1 cellular context compared by ENCODE assay signal in the genomic region with DNA sequence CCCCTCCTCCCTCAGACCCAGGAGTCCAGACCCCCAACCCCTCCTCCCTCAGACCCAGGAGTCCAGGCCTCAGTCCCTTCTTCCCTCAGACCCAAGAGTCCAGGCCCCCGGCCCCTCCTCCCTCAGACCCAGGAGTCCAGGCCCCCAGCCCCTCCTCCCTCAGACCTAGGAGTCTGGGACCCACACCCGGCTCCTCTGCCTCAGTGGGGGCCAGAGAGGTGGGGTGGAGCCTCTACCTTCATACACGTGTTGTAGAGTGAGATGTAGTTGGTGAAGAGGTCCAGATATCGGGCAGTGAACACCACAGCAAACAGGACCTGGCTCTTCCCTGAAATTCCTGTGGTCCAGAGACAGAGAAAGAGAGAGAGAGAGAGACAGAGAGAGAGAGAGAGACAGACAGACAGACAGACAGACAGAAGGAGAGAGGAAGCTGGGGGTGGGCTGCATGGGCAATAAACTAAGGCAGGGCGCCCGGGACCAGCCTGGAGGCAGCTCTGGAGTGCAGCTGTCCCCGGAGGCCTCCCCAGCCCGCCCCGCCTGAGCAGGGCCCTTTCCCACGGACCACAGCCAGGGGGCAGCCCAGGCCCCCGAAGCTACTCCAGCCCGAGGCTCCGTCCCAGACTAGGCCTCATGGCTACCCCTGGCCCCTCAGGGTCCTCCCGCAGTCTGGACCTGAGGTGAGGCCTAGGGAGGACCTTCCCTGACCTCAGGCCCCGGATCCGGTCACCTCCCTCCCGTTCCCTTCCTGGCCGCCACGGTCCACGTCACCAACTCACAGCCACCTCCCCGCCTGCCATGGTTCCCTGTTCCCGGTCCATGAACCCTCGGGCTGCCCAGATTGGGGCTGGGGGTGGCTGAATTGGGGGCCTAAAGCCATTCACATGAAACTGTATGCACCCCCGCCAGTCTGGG.
TF ChIP-seq lines count a peak whose summit lies in the region.

No MANE protein-coding gene starts in this region.

TF ChIP-seq in HepG2, 621 proteins besides CTCF, POLR2A, EP300 and RAD21 (continued from another document and continues in another):
- TF ChIP-seq, protein P1, sequence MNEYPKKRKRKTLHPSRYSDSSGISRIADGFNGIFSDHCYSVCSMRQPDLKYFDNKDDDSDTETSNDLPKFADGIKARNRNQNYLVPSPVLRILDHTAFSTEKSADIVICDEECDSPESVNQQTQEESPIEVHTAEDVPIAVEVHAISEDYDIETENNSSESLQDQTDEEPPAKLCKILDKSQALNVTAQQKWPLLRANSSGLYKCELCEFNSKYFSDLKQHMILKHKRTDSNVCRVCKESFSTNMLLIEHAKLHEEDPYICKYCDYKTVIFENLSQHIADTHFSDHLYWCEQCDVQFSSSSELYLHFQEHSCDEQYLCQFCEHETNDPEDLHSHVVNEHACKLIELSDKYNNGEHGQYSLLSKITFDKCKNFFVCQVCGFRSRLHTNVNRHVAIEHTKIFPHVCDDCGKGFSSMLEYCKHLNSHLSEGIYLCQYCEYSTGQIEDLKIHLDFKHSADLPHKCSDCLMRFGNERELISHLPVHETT (CRISPR knock-in tag; conservative IDR thresholded peaks at IDR 0.05) = no peak
- TF ChIP-seq, protein P2, sequence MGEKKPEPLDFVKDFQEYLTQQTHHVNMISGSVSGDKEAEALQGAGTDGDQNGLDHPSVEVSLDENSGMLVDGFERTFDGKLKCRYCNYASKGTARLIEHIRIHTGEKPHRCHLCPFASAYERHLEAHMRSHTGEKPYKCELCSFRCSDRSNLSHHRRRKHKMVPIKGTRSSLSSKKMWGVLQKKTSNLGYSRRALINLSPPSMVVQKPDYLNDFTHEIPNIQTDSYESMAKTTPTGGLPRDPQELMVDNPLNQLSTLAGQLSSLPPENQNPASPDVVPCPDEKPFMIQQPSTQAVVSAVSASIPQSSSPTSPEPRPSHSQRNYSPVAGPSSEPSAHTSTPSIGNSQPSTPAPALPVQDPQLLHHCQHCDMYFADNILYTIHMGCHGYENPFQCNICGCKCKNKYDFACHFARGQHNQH (CRISPR knock-in tag; IDR thresholded peaks at IDR 0.05) = no peak
- no peak for TF ChIP-seq ZNF850 (CRISPR knock-in tag; conservative IDR thresholded peaks at IDR 0.05)
- no peak for TF ChIP-seq KLF6 (CRISPR knock-in tag; IDR thresholded peaks at IDR 0.05)
- TF ChIP-seq, protein P3, sequence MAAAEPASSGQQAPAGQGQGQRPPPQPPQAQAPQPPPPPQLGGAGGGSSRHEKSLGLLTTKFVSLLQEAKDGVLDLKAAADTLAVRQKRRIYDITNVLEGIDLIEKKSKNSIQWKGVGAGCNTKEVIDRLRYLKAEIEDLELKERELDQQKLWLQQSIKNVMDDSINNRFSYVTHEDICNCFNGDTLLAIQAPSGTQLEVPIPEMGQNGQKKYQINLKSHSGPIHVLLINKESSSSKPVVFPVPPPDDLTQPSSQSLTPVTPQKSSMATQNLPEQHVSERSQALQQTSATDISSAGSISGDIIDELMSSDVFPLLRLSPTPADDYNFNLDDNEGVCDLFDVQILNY (CRISPR knock-in tag; conservative IDR thresholded peaks at IDR 0.05) = no peak
- no peak for TF ChIP-seq ZFP1 (CRISPR knock-in tag; IDR thresholded peaks at IDR 0.05)
- no peak for TF ChIP-seq FOXM1 (CRISPR knock-in tag; IDR thresholded peaks at IDR 0.05)
- TF ChIP-seq TBP (CRISPR knock-in tag; IDR thresholded peaks at IDR 0.05) = no peak
- TF ChIP-seq, protein P4, sequence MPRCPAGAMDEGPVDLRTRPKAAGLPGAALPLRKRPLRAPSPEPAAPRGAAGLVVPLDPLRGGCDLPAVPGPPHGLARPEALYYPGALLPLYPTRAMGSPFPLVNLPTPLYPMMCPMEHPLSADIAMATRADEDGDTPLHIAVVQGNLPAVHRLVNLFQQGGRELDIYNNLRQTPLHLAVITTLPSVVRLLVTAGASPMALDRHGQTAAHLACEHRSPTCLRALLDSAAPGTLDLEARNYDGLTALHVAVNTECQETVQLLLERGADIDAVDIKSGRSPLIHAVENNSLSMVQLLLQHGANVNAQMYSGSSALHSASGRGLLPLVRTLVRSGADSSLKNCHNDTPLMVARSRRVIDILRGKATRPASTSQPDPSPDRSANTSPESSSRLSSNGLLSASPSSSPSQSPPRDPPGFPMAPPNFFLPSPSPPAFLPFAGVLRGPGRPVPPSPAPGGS (CRISPR knock-in tag; IDR thresholded peaks at IDR 0.05) = no peak
- TF ChIP-seq MZF1 (CRISPR knock-in tag; IDR thresholded peaks at IDR 0.05; ENCODE audit: borderline replicate concordance) = no peak
- TF ChIP-seq, protein P5, sequence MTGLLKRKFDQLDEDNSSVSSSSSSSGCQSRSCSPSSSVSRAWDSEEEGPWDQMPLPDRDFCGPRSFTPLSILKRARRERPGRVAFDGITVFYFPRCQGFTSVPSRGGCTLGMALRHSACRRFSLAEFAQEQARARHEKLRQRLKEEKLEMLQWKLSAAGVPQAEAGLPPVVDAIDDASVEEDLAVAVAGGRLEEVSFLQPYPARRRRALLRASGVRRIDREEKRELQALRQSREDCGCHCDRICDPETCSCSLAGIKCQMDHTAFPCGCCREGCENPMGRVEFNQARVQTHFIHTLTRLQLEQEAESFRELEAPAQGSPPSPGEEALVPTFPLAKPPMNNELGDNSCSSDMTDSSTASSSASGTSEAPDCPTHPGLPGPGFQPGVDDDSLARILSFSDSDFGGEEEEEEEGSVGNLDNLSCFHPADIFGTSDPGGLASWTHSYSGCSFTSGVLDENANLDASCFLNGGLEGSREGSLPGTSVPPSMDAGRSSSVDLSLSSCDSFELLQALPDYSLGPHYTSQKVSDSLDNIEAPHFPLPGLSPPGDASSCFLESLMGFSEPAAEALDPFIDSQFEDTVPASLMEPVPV (CRISPR knock-in tag; IDR thresholded peaks at IDR 0.05) = no peak
- TF ChIP-seq, protein P6, sequence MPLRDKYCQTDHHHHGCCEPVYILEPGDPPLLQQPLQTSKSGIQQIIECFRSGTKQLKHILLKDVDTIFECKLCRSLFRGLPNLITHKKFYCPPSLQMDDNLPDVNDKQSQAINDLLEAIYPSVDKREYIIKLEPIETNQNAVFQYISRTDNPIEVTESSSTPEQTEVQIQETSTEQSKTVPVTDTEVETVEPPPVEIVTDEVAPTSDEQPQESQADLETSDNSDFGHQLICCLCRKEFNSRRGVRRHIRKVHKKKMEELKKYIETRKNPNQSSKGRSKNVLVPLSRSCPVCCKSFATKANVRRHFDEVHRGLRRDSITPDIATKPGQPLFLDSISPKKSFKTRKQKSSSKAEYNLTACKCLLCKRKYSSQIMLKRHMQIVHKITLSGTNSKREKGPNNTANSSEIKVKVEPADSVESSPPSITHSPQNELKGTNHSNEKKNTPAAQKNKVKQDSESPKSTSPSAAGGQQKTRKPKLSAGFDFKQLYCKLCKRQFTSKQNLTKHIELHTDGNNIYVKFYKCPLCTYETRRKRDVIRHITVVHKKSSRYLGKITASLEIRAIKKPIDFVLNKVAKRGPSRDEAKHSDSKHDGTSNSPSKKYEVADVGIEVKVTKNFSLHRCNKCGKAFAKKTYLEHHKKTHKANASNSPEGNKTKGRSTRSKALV (CRISPR knock-in tag; IDR thresholded peaks at IDR 0.05) = peak; percentile 48; the same call in 1 of the 2 replicates
- TF ChIP-seq MAFK (conservative IDR thresholded peaks at IDR 0.05 in 1 of 2, IDR thresholded peaks at IDR 0.05 in 1 of 2; ENCODE audit: low read length in 2 of 2) = no peak
- TF ChIP-seq, protein P7, sequence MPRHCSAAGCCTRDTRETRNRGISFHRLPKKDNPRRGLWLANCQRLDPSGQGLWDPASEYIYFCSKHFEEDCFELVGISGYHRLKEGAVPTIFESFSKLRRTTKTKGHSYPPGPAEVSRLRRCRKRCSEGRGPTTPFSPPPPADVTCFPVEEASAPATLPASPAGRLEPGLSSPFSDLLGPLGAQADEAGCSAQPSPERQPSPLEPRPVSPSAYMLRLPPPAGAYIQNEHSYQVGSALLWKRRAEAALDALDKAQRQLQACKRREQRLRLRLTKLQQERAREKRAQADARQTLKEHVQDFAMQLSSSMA (CRISPR knock-in tag; IDR thresholded peaks at IDR 0.05) = no peak
- peak; percentile 35; the same call in 1 of the 2 replicates for TF ChIP-seq IRF2 (CRISPR knock-in tag; IDR thresholded peaks at IDR 0.05)
- no peak for TF ChIP-seq ZNF335 (CRISPR knock-in tag; IDR thresholded peaks at IDR 0.05)
- peak; percentile 61; the same call in 1 of the 2 replicates for TF ChIP-seq NFKB2 (CRISPR knock-in tag; IDR thresholded peaks at IDR 0.05; ENCODE audit: borderline replicate concordance)
- TF ChIP-seq CC2D1A (CRISPR knock-in tag; IDR thresholded peaks at IDR 0.05) = no peak
- TF ChIP-seq HNF4G (IDR thresholded peaks at IDR 0.05; ENCODE audit: borderline replicate concordance, low read depth, low read length) = no peak
- TF ChIP-seq HNF4G (CRISPR knock-in tag; IDR thresholded peaks at IDR 0.05; ENCODE audit: borderline replicate concordance, low read depth) = no peak
- no peak for TF ChIP-seq MLLT10 (CRISPR knock-in tag; IDR thresholded peaks at IDR 0.05)
- TF ChIP-seq ZC3H13 (CRISPR knock-in tag; IDR thresholded peaks at IDR 0.05) = no peak
- TF ChIP-seq, protein P8, sequence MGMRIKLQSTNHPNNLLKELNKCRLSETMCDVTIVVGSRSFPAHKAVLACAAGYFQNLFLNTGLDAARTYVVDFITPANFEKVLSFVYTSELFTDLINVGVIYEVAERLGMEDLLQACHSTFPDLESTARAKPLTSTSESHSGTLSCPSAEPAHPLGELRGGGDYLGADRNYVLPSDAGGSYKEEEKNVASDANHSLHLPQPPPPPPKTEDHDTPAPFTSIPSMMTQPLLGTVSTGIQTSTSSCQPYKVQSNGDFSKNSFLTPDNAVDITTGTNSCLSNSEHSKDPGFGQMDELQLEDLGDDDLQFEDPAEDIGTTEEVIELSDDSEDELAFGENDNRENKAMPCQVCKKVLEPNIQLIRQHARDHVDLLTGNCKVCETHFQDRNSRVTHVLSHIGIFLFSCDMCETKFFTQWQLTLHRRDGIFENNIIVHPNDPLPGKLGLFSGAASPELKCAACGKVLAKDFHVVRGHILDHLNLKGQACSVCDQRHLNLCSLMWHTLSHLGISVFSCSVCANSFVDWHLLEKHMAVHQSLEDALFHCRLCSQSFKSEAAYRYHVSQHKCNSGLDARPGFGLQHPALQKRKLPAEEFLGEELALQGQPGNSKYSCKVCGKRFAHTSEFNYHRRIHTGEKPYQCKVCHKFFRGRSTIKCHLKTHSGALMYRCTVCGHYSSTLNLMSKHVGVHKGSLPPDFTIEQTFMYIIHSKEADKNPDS (CRISPR knock-in tag; IDR thresholded peaks at IDR 0.05) = no peak; the same call in 1 of the 2 replicates
- TF ChIP-seq ZNF660 (CRISPR knock-in tag; IDR thresholded peaks at IDR 0.05; ENCODE audit: borderline replicate concordance, low read depth) = no peak
- no peak for TF ChIP-seq ZNF629 (CRISPR knock-in tag; conservative IDR thresholded peaks at IDR 0.05)
- no peak for TF ChIP-seq ARHGAP35 (CRISPR knock-in tag; IDR thresholded peaks at IDR 0.05; ENCODE audit: borderline replicate concordance)
- TF ChIP-seq, protein P9, sequence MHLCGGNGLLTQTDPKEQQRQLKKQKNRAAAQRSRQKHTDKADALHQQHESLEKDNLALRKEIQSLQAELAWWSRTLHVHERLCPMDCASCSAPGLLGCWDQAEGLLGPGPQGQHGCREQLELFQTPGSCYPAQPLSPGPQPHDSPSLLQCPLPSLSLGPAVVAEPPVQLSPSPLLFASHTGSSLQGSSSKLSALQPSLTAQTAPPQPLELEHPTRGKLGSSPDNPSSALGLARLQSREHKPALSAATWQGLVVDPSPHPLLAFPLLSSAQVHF (CRISPR knock-in tag; IDR thresholded peaks at IDR 0.05) = no peak
- TF ChIP-seq, protein P10, sequence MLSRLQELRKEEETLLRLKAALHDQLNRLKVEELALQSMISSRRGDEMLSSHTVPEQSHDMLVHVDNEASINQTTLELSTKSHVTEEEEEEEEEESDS (CRISPR knock-in tag; IDR thresholded peaks at IDR 0.05; ENCODE audit: borderline replicate concordance) = no peak
- no peak for TF ChIP-seq ATM (IDR thresholded peaks at IDR 0.05; ENCODE audit: borderline replicate concordance)
- no peak for TF ChIP-seq ZNF33B (CRISPR knock-in tag; IDR thresholded peaks at IDR 0.05)
- TF ChIP-seq MAZ (IDR thresholded peaks at IDR 0.05; ENCODE audit: borderline replicate concordance, low read depth, low read length) = no peak
- peak; percentile 74 for TF ChIP-seq MAZ (CRISPR knock-in tag; IDR thresholded peaks at IDR 0.05; ENCODE audit: low read depth)
- peak; percentile 34; the same call in 1 of the 2 replicates for TF ChIP-seq FOXA3 (CRISPR knock-in tag; IDR thresholded peaks at IDR 0.05)
- TF ChIP-seq, protein P11, sequence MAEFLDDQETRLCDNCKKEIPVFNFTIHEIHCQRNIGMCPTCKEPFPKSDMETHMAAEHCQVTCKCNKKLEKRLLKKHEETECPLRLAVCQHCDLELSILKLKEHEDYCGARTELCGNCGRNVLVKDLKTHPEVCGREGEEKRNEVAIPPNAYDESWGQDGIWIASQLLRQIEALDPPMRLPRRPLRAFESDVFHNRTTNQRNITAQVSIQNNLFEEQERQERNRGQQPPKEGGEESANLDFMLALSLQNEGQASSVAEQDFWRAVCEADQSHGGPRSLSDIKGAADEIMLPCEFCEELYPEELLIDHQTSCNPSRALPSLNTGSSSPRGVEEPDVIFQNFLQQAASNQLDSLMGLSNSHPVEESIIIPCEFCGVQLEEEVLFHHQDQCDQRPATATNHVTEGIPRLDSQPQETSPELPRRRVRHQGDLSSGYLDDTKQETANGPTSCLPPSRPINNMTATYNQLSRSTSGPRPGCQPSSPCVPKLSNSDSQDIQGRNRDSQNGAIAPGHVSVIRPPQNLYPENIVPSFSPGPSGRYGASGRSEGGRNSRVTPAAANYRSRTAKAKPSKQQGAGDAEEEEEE (CRISPR knock-in tag; IDR thresholded peaks at IDR 0.05; ENCODE audit: borderline replicate concordance) = no peak
- no peak for TF ChIP-seq KDM1A (CRISPR knock-in tag; IDR thresholded peaks at IDR 0.05)
- TF ChIP-seq ZNF230 (CRISPR knock-in tag; IDR thresholded peaks at IDR 0.05) = no peak; the same call in 1 of the 2 replicates
- no peak for TF ChIP-seq SATB2 (CRISPR knock-in tag; IDR thresholded peaks at IDR 0.05)
- TF ChIP-seq, protein P12, sequence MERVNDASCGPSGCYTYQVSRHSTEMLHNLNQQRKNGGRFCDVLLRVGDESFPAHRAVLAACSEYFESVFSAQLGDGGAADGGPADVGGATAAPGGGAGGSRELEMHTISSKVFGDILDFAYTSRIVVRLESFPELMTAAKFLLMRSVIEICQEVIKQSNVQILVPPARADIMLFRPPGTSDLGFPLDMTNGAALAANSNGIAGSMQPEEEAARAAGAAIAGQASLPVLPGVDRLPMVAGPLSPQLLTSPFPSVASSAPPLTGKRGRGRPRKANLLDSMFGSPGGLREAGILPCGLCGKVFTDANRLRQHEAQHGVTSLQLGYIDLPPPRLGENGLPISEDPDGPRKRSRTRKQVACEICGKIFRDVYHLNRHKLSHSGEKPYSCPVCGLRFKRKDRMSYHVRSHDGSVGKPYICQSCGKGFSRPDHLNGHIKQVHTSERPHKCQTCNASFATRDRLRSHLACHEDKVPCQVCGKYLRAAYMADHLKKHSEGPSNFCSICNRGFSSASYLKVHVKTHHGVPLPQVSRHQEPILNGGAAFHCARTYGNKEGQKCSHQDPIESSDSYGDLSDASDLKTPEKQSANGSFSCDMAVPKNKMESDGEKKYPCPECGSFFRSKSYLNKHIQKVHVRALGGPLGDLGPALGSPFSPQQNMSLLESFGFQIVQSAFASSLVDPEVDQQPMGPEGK (CRISPR knock-in tag; IDR thresholded peaks at IDR 0.05) = peak; percentile 77
- TF ChIP-seq TOPORS (CRISPR knock-in tag; IDR thresholded peaks at IDR 0.05) = no peak
- TF ChIP-seq CEBPG (CRISPR knock-in tag; IDR thresholded peaks at IDR 0.05) = no peak
- TF ChIP-seq AGO1 (IDR thresholded peaks at IDR 0.05; ENCODE audit: low read depth, low read length, poor library complexity, severe bottlenecking) = no peak
- TF ChIP-seq ZNF558 (CRISPR knock-in tag; IDR thresholded peaks at IDR 0.05; ENCODE audit: borderline replicate concordance) = peak; percentile 64; the same call in 1 of the 2 replicates
- peak; percentile 71 for TF ChIP-seq ATF7-NPFF (CRISPR knock-in tag; IDR thresholded peaks at IDR 0.05; ENCODE audit: low read depth)
- TF ChIP-seq MAF1 (CRISPR knock-in tag; IDR thresholded peaks at IDR 0.05; ENCODE audit: borderline replicate concordance) = no peak
